ENCODE assay signal across 8 cellular contexts in the genomic region with DNA sequence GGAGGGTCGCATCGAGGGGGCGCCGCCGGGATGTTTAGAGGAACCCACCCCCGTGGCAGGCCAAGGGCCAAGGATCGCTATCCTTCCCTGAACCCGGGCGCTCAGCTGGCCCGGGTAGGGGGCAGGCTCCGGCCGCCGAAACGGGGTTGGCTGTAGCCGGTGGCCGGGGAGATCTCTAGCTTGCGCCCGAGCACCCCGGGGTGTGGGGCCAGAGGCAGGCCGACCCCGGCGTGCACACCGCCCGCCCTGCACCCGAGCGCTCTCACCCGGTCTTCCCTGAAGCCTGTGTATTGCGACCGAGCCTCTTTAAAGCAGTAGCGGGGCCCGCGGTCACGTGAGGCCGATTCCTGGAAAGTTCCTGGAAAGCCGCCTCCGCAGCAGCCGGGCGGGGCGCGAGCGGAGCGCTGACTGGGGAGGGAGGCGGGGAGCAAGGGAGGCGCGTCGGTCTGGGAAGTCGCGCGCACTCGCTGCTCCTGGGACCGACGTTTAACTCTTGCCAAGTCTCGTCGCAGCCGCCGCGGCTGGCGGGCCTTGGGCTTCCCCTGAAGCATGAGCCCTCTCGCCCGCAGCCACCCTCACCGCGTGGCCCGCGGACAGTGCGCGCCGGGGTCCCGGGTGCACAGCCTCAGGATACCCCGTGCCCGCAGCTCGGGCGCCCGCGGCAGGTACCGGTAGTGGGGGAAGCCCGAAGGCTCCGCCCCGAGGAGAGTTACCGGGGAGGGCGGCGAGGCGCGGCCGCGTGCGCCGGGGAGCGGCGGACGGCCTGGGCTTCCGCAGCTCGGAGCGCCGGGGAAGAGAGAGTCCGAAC. TPM values are rescaled to one million over a fixed set of nuclear protein-coding genes. Genes with fewer than 3 reads are reported as not detected.
DNase-seq lines count a peak whose midpoint lies in the region; ATAC-seq and TF ChIP-seq lines count a peak whose summit lies in the region.

No MANE protein-coding gene starts in this region.

- intact Hi-C loops in activated CD8-positive, alpha-beta T cell treated with anti-CD3 and anti-CD28 coated beads for 36 hours (cut with micrococcal nuclease): loop anchor here (2.0 to 5.0 kb wide), 3 partner anchors 68 to 172 kb away; partner anchors contain the start of gene CRADD
- intact Hi-C loops in lower lobe of right lung (cut with DNase I): no loop called here

- DNase-seq in BE2C (peak; percentile 82), NCI-H69 (lab: John Stamatoyannopoulos, UW) (peak; percentile 95), ecto neural progenitor cell (ENCODE audit: low spot score) (peak; percentile 95), lower lobe of right lung (peak; percentile 97)
- peak; percentile 96 for DNase-seq in activated CD8-positive, alpha-beta T cell treated with anti-CD3 and anti-CD28 coated beads for 36 hours
- DNase-seq in stimulated activated CD4-positive, alpha-beta T cell treated with anti-CD3 and anti-CD28 coated beads, TNF-alpha, amount 100 ng/mL, for 1 hour (ENCODE audit: low read depth in 3 of 3, low spot score in 1 of 3): peak; percentile 50 to 88 (median 68)

- H3K27ac ChIP-seq in lower lobe of right lung: peak overlapping the region; percentile 94

- H3K27me3 ChIP-seq in BE2C (peaks cover 80% of the 10 kb centered on the region), lower lobe of right lung (ENCODE audit: low read depth) (no peaks in the 10 kb centered on the region)

- POLR2A ChIA-PET in activated CD8-positive, alpha-beta T cell treated with anti-CD3 and anti-CD28 coated beads for 36 hours (lab: Charles Lee): interaction anchor here (0.6 to 4.1 kb wide), 6 partner anchors 14 to 531 kb away, joined by 3 to 18 read pairs (median 3); no protein-coding TSS in a partner anchor

- no peak for TF ChIP-seq CTCF in BE2C (IDR thresholded peaks at IDR 0.05; ENCODE audit: low read depth, low read length)
- TF ChIP-seq CTCF in activated CD8-positive, alpha-beta T cell treated with anti-CD3 and anti-CD28 coated beads for 36 hours (IDR thresholded peaks at IDR 0.05): no peak
- no peak for TF ChIP-seq CTCF in lower lobe of right lung (IDR thresholded peaks at IDR 0.05)

- H3K36me3 ChIP-seq in BE2C (no peaks in the 10 kb centered on the region; the same call in 1 of the 2 replicates), lower lobe of right lung (peaks cover 11% of the 10 kb centered on the region)

- no peaks in the 10 kb centered on the region for H3K9me3 Mint-ChIP-seq in activated CD8-positive, alpha-beta T cell treated with anti-CD3 and anti-CD28 coated beads for 36 hours

- H3K4me1 Mint-ChIP-seq in activated CD8-positive, alpha-beta T cell treated with anti-CD3 and anti-CD28 coated beads for 36 hours (ENCODE audit: low read depth): peaks cover 27% of the 10 kb centered on the region

- H3K27ac Mint-ChIP-seq in activated CD8-positive, alpha-beta T cell treated with anti-CD3 and anti-CD28 coated beads for 36 hours: peak overlapping the region; percentile 88

- H3K9me3 ChIP-seq in BE2C (no peaks in the 10 kb centered on the region), lower lobe of right lung (no peaks in the 10 kb centered on the region)

- peaks cover 11% of the 10 kb centered on the region for H3K27me3 Mint-ChIP-seq in activated CD8-positive, alpha-beta T cell treated with anti-CD3 and anti-CD28 coated beads for 36 hours

- peak overlapping the region; percentile 81 for H3K4me3 Mint-ChIP-seq in activated CD8-positive, alpha-beta T cell treated with anti-CD3 and anti-CD28 coated beads for 36 hours

- ATAC-seq in GM19043 (IDR thresholded peaks at IDR 0.05; ENCODE audit: low read depth, unreplicated experiment) (peak; percentile 42), HG03354 (IDR thresholded peaks at IDR 0.05; ENCODE audit: poor library complexity, severe bottlenecking, unreplicated experiment) (peak; percentile 51), lower lobe of right lung (peak; percentile 89 to 93)
- ATAC-seq in activated CD8-positive, alpha-beta T cell treated with anti-CD3 and anti-CD28 coated beads for 36 hours: peak; percentile 72

- H3K4me3 ChIP-seq in BE2C (ENCODE audit: low read depth, low read length) (peak overlapping the region; percentile 64), lower lobe of right lung (peak overlapping the region; percentile 96)

- CTCF ChIA-PET in activated CD8-positive, alpha-beta T cell treated with anti-CD3 and anti-CD28 coated beads for 36 hours (lab: Charles Lee): interaction anchor here (1.0 to 9.7 kb wide), 3 partner anchors 68 to 530 kb away, joined by 3 to 143 read pairs (median 3); no protein-coding TSS in a partner anchor

- peaks cover 32% of the 10 kb centered on the region for H3K36me3 Mint-ChIP-seq in activated CD8-positive, alpha-beta T cell treated with anti-CD3 and anti-CD28 coated beads for 36 hours (ENCODE audit: low read depth)

- no peaks in the 10 kb centered on the region for H3K4me1 ChIP-seq in BE2C
- peaks cover 9% of the 10 kb centered on the region for H3K4me1 ChIP-seq in lower lobe of right lung

RNA-seq across cellular contexts. Expression of gene SOCS2, which starts 1.7 kb away (rescaled TPM):
- 1.1 TPM for polyA plus RNA-seq in BE2C (2012; ENCODE audit: insufficient read depth, insufficient read length, low read depth)
- total RNA-seq in activated CD8-positive, alpha-beta T cell treated with anti-CD3 and anti-CD28 coated beads for 36 hours: 10 to 100 TPM; 40.5 to 40.8 TPM
- total RNA-seq in lower lobe of right lung: 20.0 TPM

Comparison
In these comparisons a context has a peak if more than half of its experiments do, and no peak if none do; other contexts are left out.
1. Peak in every context shown above with its lines: DNase-seq, ATAC-seq, H3K4me3 ChIP-seq and H3K27ac ChIP-seq.